In the genomic region with DNA sequence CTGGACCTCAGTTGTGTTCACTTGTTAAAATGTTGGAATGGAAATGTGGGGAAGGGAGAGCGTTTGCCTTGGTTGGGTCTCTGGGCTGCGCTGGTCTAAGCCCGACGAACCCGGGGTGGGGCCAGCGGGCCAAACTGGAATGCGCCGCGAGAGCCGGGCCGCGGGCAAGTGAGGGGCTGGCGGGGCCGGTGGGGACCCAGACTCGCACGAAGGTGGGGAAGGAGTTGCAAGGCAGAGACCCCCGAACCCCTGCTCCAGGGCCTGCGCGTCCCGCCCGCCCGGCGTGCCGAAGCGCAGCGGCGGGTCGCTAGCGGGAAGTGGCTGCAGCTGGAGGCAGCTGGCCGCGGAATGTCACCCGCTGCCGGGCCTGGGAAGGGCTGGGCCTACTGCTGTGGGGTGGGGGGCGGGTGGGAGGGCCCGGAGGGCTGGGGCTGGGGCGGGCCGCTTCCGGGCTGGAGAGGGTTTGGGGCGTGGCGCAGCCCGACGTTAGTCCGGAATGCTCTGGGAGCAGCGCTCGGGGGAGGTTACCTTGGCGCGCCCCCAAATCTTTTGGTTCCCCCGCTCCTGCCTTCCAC, we compare ENCODE assay signal across 9 cellular contexts.
DNase-seq lines count a peak whose midpoint lies in the region; ATAC-seq, FAIRE-seq and TF ChIP-seq lines count a peak whose summit lies in the region.
"Had no signal": no experiment of that assay in that cellular context is flagged by ENCODE, and none has a peak within 500 bp of the region (broad histone marks: within the 10 kb centered on the region; RNA-seq: fewer than 3 reads in every experiment).

No MANE protein-coding gene starts in this region.

- H3K4me3 Mint-ChIP-seq in chondrocyte (ENCODE audit: unreplicated experiment), result peak overlapping the region; percentile 73
- H3K4me3 Mint-ChIP-seq in activated CD4-positive, alpha-beta T cell treated with anti-CD3 and anti-CD28 coated beads for 36 hours, result no peak overlapping the region

- POLR2A ChIA-PET in HCT116 (lab: Charles Lee), result interaction anchor here (0.6 kb wide), 1 partner anchor 478 kb away, joined by 3 read pairs; no protein-coding TSS in a partner anchor
- POLR2A ChIA-PET in activated CD4-positive, alpha-beta T cell treated with anti-CD3 and anti-CD28 coated beads for 36 hours (lab: Charles Lee), result no interaction called here

- H3K36me3 ChIP-seq in HCT116 (ENCODE audit: control insufficient read depth in 1 of 2, insufficient read depth in 2 of 2, low read length in 2 of 2) (no peaks in the 10 kb centered on the region), keratinocyte (ENCODE audit: control insufficient read depth in 2 of 2, extremely low read depth in 1 of 2, insufficient read depth in 2 of 2, low read length in 2 of 2) (peaks cover 0 to 6% of the 10 kb centered on the region in 2 experiments), skeletal muscle tissue (ENCODE audit: control insufficient read depth in 3 of 3, insufficient read depth in 3 of 3, low read length in 3 of 3) (peaks cover 0 to 2% (median 0%) of the 10 kb centered on the region in 3 donors)
- H3K36me3 ChIP-seq: neutrophil had no signal

- CTCF ChIA-PET in HCT116 (lab: Charles Lee), result interaction anchor here (2.7 kb wide), 1 partner anchor 15 kb away, joined by 6 read pairs; no protein-coding TSS in a partner anchor
- CTCF ChIA-PET in activated CD4-positive, alpha-beta T cell treated with anti-CD3 and anti-CD28 coated beads for 36 hours (lab: Charles Lee), result interaction anchor here (1.1 kb wide), 2 partner anchors 15 to 1008 kb away, joined by 3 to 4 read pairs; no protein-coding TSS in a partner anchor

- H3K27me3 ChIP-seq in HCT116 (ENCODE audit: insufficient read depth, low read length), result no peaks in the 10 kb centered on the region
- no peaks in the 10 kb centered on the region for H3K27me3 ChIP-seq in keratinocyte (ENCODE audit: control insufficient read depth, extremely low read depth, insufficient read depth, low read length)
- H3K27me3 ChIP-seq in skeletal muscle tissue (ENCODE audit: control insufficient read depth in 3 of 3, insufficient read depth in 3 of 3, low read length in 3 of 3), result no peaks in the 10 kb centered on the region

- dilution Hi-C loops in keratinocyte (cut with MboI; ENCODE audit: extremely low pct_ligation_motif_present, low sequenced_read_pairs), result no loop called here

- H3K9me2 ChIP-seq in HCT116 (ENCODE audit: insufficient read depth), result no peaks in the 10 kb centered on the region

- H3K27ac ChIP-seq in HCT116 (ENCODE audit: low read depth, low read length), result peak overlapping the region; percentile 69
- peak overlapping the region; percentile 40 for H3K27ac ChIP-seq in keratinocyte (ENCODE audit: control insufficient read depth, insufficient read depth, low read length)
- H3K27ac ChIP-seq in skeletal muscle tissue (ENCODE audit: low read depth, low read length), result peak overlapping the region; percentile 75
- H3K27ac ChIP-seq: neutrophil had no signal

- intact Hi-C loops in HCT116 (cut with micrococcal nuclease), result loop anchor here (5.0 kb wide), 2 partner anchors 49 to 126 kb away; no protein-coding TSS in a partner anchor
- intact Hi-C loops in activated CD4-positive, alpha-beta T cell treated with anti-CD3 and anti-CD28 coated beads for 36 hours (cut with DNase I, micrococcal nuclease), result no loop called here

- peaks cover 82% of the 10 kb centered on the region for H3K4me1 Mint-ChIP-seq in chondrocyte (ENCODE audit: low read depth)
- H3K4me1 Mint-ChIP-seq in activated CD4-positive, alpha-beta T cell treated with anti-CD3 and anti-CD28 coated beads for 36 hours, result peaks cover 6% of the 10 kb centered on the region

- H3K79me2 ChIP-seq in HCT116 (ENCODE audit: insufficient read depth, low read length) (peaks cover 26% of the 10 kb centered on the region; the same call in 1 of the 2 replicates), keratinocyte (ENCODE audit: control insufficient read depth, insufficient read depth, low read length) (peaks cover 74% of the 10 kb centered on the region)

- peak overlapping the region; percentile 92 for H3K27ac Mint-ChIP-seq in chondrocyte (ENCODE audit: unreplicated experiment)
- H3K27ac Mint-ChIP-seq in activated CD4-positive, alpha-beta T cell treated with anti-CD3 and anti-CD28 coated beads for 36 hours, result no peak overlapping the region

- DNase-seq in HCT116 (ENCODE audit: low read depth, low spot score), result no peak
- DNase-seq in chondrocyte (ENCODE audit: low spot score), result no peak
- no peak for DNase-seq in keratinocyte (ENCODE audit: low read depth, low spot score)
- DNase-seq in SW 1271 (lab: John Stamatoyannopoulos, UW), result no peak
- no peak for DNase-seq in glomerular visceral epithelial cell (ENCODE audit: extremely low spot score)
- no peak for DNase-seq in activated CD4-positive, alpha-beta T cell treated with anti-CD3 and anti-CD28 coated beads, Interleukin-2, amount 50 U/mL, for 48 hours
- no peak for DNase-seq in activated CD4-positive, alpha-beta T cell treated with anti-CD3 and anti-CD28 coated beads for 36 hours

- H4K20me1 ChIP-seq in HCT116 (ENCODE audit: insufficient read depth), result no peaks in the 10 kb centered on the region
- peaks cover 18% of the 10 kb centered on the region for H4K20me1 ChIP-seq in keratinocyte (ENCODE audit: control insufficient read depth, extremely low read depth, insufficient read depth, low read length)

- no peaks in the 10 kb centered on the region for H3K27me3 Mint-ChIP-seq in chondrocyte (ENCODE audit: low read depth)
- peaks cover 21% of the 10 kb centered on the region for H3K27me3 Mint-ChIP-seq in activated CD4-positive, alpha-beta T cell treated with anti-CD3 and anti-CD28 coated beads for 36 hours

- H2AFZ ChIP-seq in HCT116 (ENCODE audit: low read depth, low read length, poor library complexity, severe bottlenecking), result no peak overlapping the region
- H2AFZ ChIP-seq in keratinocyte (ENCODE audit: control insufficient read depth, low read length), result peak overlapping the region; percentile 16

- TF ChIP-seq POLR2A in HCT116 (IDR thresholded peaks at IDR 0.05; ENCODE audit: borderline replicate concordance, extremely low read depth, insufficient read depth, insufficient read length), result no peak

- peaks cover 7% of the 10 kb centered on the region for H3K9me1 ChIP-seq in keratinocyte (ENCODE audit: control insufficient read depth, extremely low read depth, insufficient read depth, low read length)

- BruUV-seq in HCT116 (replicated peaks; lab: Mats Ljungman, UMichigan), result no TSS peak

- peak; percentile 64 for ATAC-seq in HCT116
- ATAC-seq in activated CD4-positive, alpha-beta T cell treated with anti-CD3 and anti-CD28 coated beads for 36 hours, result no peak

- H3K4me1 ChIP-seq in HCT116 (ENCODE audit: control insufficient read depth in 1 of 2, insufficient read depth in 2 of 2, low read length in 2 of 2), result peaks cover 40 to 48% of the 10 kb centered on the region in 2 experiments
- H3K4me1 ChIP-seq in keratinocyte (ENCODE audit: control insufficient read depth, extremely low read depth, insufficient read depth, low read length), result peaks cover 37% of the 10 kb centered on the region
- H3K4me1 ChIP-seq in skeletal muscle tissue (ENCODE audit: control insufficient read depth in 3 of 3, insufficient read depth in 3 of 3, low read length in 3 of 3), result peaks cover 80 to 91% (median 83%) of the 10 kb centered on the region in 3 donors

- peak overlapping the region; percentile 60 for H3K9ac ChIP-seq in HCT116 (ENCODE audit: low read length)
- peak overlapping the region; percentile 58 for H3K9ac ChIP-seq in keratinocyte (ENCODE audit: control insufficient read depth, extremely low read depth, insufficient read depth, low read length)
- H3K9ac ChIP-seq in skeletal muscle tissue (ENCODE audit: low read depth in 1 of 3, low read length in 3 of 3), result peak overlapping the region; percentile 51 to 77 (median 52)

- RAD21 ChIA-PET in HCT116 (lab: Charles Lee; ENCODE audit: low non-redundant PET in 1 of 2, low total read pairs in 2 of 2, uncharacterized antibody in 2 of 2, unreplicated experiment in 2 of 2), result no interaction called here

- no peaks in the 10 kb centered on the region for H3K9me3 Mint-ChIP-seq in chondrocyte (ENCODE audit: low read depth)
- no peaks in the 10 kb centered on the region for H3K9me3 Mint-ChIP-seq in activated CD4-positive, alpha-beta T cell treated with anti-CD3 and anti-CD28 coated beads for 36 hours (ENCODE audit: low read depth)

- FAIRE-seq in keratinocyte (lab: Jason Lieb, UNC), result no peak

- H3K9me3 ChIP-seq in HCT116 (ENCODE audit: control insufficient read depth in 1 of 2, insufficient read depth in 1 of 2, low read depth in 1 of 2, low read length in 2 of 2) (no peaks in the 10 kb centered on the region), keratinocyte (ENCODE audit: control insufficient read depth, low read depth, low read length) (no peaks in the 10 kb centered on the region), skeletal muscle tissue (ENCODE audit: control insufficient read depth in 3 of 3, low read length in 3 of 3) (no peaks in the 10 kb centered on the region)
- H3K9me3 ChIP-seq: neutrophil had no signal

- peak overlapping the region; percentile 43 to 56 for H3K4me3 ChIP-seq in HCT116 (replicated peaks in 1 of 2; ENCODE audit: low read depth in 1 of 2, low read length in 2 of 2)
- peak overlapping the region; percentile 23 to 62 (median 60) for H3K4me3 ChIP-seq in keratinocyte (ENCODE audit: control insufficient read depth in 2 of 3, extremely low read depth in 1 of 3, insufficient read depth in 2 of 3, low read depth in 1 of 3, low read length in 3 of 3)
- peak overlapping the region; percentile 30 to 63 (median 52) for H3K4me3 ChIP-seq in skeletal muscle tissue (ENCODE audit: low read length in 3 of 3)

- TF ChIP-seq RAD21 in HCT116 (IDR thresholded peaks at IDR 0.05; ENCODE audit: low read depth), result no peak

- H3K4me2 ChIP-seq in HCT116 (ENCODE audit: low read length) (peak overlapping the region; percentile 92), keratinocyte (ENCODE audit: control insufficient read depth, extremely low read depth, insufficient read depth, low read depth, low read length) (peak overlapping the region; percentile 82)

- H3K36me3 Mint-ChIP-seq in chondrocyte (ENCODE audit: low read depth), result no peaks in the 10 kb centered on the region
- H3K36me3 Mint-ChIP-seq in activated CD4-positive, alpha-beta T cell treated with anti-CD3 and anti-CD28 coated beads for 36 hours (ENCODE audit: low read depth), result no peaks in the 10 kb centered on the region

- no peak for TF ChIP-seq CTCF in HCT116 (IDR thresholded peaks at IDR 0.05 in 2 of 3, conservative IDR thresholded peaks at IDR 0.05 in 1 of 3; ENCODE audit: borderline replicate concordance in 1 of 3, insufficient read depth in 1 of 3, low read depth in 2 of 3, low read length in 2 of 3)
- no peak for TF ChIP-seq CTCF in chondrocyte (IDR thresholded peaks at IDR 0.05)
- TF ChIP-seq CTCF in keratinocyte (optimal IDR thresholded peaks at IDR 0.05 in 1 of 3, IDR thresholded peaks at IDR 0.05 in 1 of 3, conservative IDR thresholded peaks at IDR 0.05 in 1 of 3; ENCODE audit: extremely low read depth in 1 of 3, insufficient read depth in 2 of 3, low read length in 3 of 3), result no peak
